8 cellular contexts compared by ENCODE assay signal in genomic region chr2:65436825-65437221, GRCh38. TPM values are rescaled to one million over a fixed set of nuclear protein-coding genes. Genes with fewer than 3 reads are reported as not detected.
DNase-seq lines count a peak whose midpoint lies in the region; ATAC-seq and TF ChIP-seq lines count a peak whose summit lies in the region.

No MANE protein-coding gene starts in this region.

- TF ChIP-seq CTCF in AG04449 (IDR thresholded peaks at IDR 0.05; ENCODE audit: insufficient read depth, low read length, missing control alignments): no peak
- TF ChIP-seq CTCF in nephron (IDR thresholded peaks at IDR 0.05; ENCODE audit: unreplicated experiment in 3 of 3): no peak

- H3K36me3 Mint-ChIP-seq in nephron (ENCODE audit: low read depth): no peaks in the 10 kb centered on the region

- peaks cover 20% of the 10 kb centered on the region for H3K4me1 Mint-ChIP-seq in nephron

- no peaks in the 10 kb centered on the region for H3K9me3 ChIP-seq in duodenal mucosa (ENCODE audit: control insufficient read depth in 1 of 2, low read length in 2 of 2)

- POLR2A ChIA-PET in AG04449 (lab: Yijun Ruan, JAX): interaction anchor here (0.7 to 2.6 kb wide), 12 partner anchors 9 to 225 kb away, joined by 3 to 21 read pairs (median 4); partner anchors contain the start of gene ACTR2

- peaks cover 10% of the 10 kb centered on the region in 2 donors for H3K4me1 ChIP-seq in duodenal mucosa (ENCODE audit: control insufficient read depth in 1 of 2, insufficient read depth in 2 of 2, low read length in 2 of 2)

- H3K36me3 ChIP-seq in duodenal mucosa (ENCODE audit: control insufficient read depth in 1 of 2, insufficient read depth in 2 of 2, low read length in 2 of 2): no peaks in the 10 kb centered on the region

- H3K9me3 Mint-ChIP-seq in nephron: no peaks in the 10 kb centered on the region

- peak overlapping the region; percentile 91 to 99 (median 98) for H3K27ac Mint-ChIP-seq in nephron

- H3K27ac ChIP-seq in duodenal mucosa (ENCODE audit: low read depth, low read length): peak overlapping the region; percentile 92

- peaks cover 10% of the 10 kb centered on the region for H3K27me3 Mint-ChIP-seq in nephron (ENCODE audit: low read depth)

- peak overlapping the region; percentile 66 for H3K4me3 ChIP-seq in AG04449 (ENCODE audit: low read depth, low read length)
- H3K4me3 ChIP-seq in duodenal mucosa (ENCODE audit: low read depth in 1 of 2, low read length in 2 of 2): peak overlapping the region; percentile 69 to 80

- H3K9ac ChIP-seq in duodenal mucosa (ENCODE audit: low read depth in 1 of 2, low read length in 2 of 2): peak overlapping the region; percentile 63 to 84

- ATAC-seq in GM18861 (IDR thresholded peaks at IDR 0.05; ENCODE audit: unreplicated experiment): peak; percentile 69
- ATAC-seq in HG03039 (IDR thresholded peaks at IDR 0.05; ENCODE audit: unreplicated experiment): peak; percentile 70

- H3K27me3 ChIP-seq in duodenal mucosa (ENCODE audit: control insufficient read depth in 1 of 2, insufficient read depth in 2 of 2, low read length in 2 of 2): no peaks in the 10 kb centered on the region

- H3K4me3 Mint-ChIP-seq in nephron: peak overlapping the region; percentile 93 to 98 (median 96)

- CTCF ChIA-PET in AG04449 (lab: Yijun Ruan, JAX): interaction anchor here (0.7 to 4.0 kb wide), 4 partner anchors 9 to 172 kb away, joined by 3 to 22 read pairs (median 4); no protein-coding TSS in a partner anchor

- DNase-seq in AG04449 (ENCODE audit: low read depth, low spot score) (no peak), SK-MEL-5 (ENCODE audit: low read depth, low spot score) (peak; percentile 30), DMS114 treated with DMSO at 0.1 percent for 48 hours (lab: John Stamatoyannopoulos, UW; ENCODE audit: unreplicated experiment) (no peak), cerebellum (ENCODE audit: low spot score) (no peak)

- in situ Hi-C loops in SK-MEL-5 (cut with HindIII; ENCODE audit: low pct_unique_long_range_greater_than_20kb, low sequenced_read_pairs): no loop called here

RNA-seq across cellular contexts. Expression of gene SPRED2, which starts 4.4 kb away (rescaled TPM):
- total RNA-seq in SK-MEL-5 (2014; rRNA removed; shearing (Covaris generic)): 10.4 and 14.6 TPM in 2 replicates
- 58.1 and 71.8 TPM in 2 replicates for polyA plus RNA-seq in SK-MEL-5 (2015; cell fraction: cytosol; rRNA removed)
- 20.3 and 30.5 TPM in 2 replicates for polyA plus RNA-seq in SK-MEL-5 (2015; cell fraction: nucleus; rRNA removed)
- 16.3 TPM for total RNA-seq in cerebellum
